Comparison of ENCODE assay signal across 8 cellular contexts in genomic region chr17:42577532-42578281, GRCh38. TPM values are rescaled to one million over a fixed set of nuclear protein-coding genes. Genes with fewer than 3 reads are reported as not detected.
DNase-seq lines count a peak whose midpoint lies in the region; ATAC-seq and TF ChIP-seq lines count a peak whose summit lies in the region.

Gene PSMC3IP (minus strand): TSS chr17:42577729. CDS start chr17:42577686, 43 bp downstream.

- intact Hi-C loops in mammary epithelial cell (cut with micrococcal nuclease), result loop anchor here (1.0 kb wide), 5 partner anchors 47 to 360 kb away; partner anchors contain the start of gene BECN1

- TF ChIP-seq CTCF in WERI-Rb-1 (IDR thresholded peaks at IDR 0.05; ENCODE audit: low read depth, low read length) (peak; percentile 50), mammary epithelial cell (conservative IDR thresholded peaks at IDR 0.05 in 1 of 2, IDR thresholded peaks at IDR 0.05 in 1 of 2; ENCODE audit: extremely low read depth in 1 of 2, insufficient read depth in 1 of 2, low read depth in 1 of 2, low read length in 2 of 2) (peak; percentile 9 to 54)

- ATAC-seq in GM18873 (IDR thresholded peaks at IDR 0.05; ENCODE audit: low FRiP score, unreplicated experiment) (peak; percentile 54), HG03139 (IDR thresholded peaks at IDR 0.05; ENCODE audit: unreplicated experiment) (peak; percentile 56)

- no peaks in the 10 kb centered on the region for H3K9me3 ChIP-seq in WERI-Rb-1 (ENCODE audit: severe bottlenecking)
- no peaks in the 10 kb centered on the region for H3K9me3 ChIP-seq in mammary epithelial cell (replicated peaks; ENCODE audit: insufficient read depth, low read length)
- no peaks in the 10 kb centered on the region for H3K9me3 ChIP-seq in iPS-20b (ENCODE audit: insufficient read depth, low read depth, low read length)

- dilution Hi-C loops in mammary epithelial cell (cut with HindIII; ENCODE audit: low sequenced_read_pairs), result no loop called here

- DNase-seq in AG08396 (ENCODE audit: low spot score), result peak; percentile 96
- DNase-seq in NCI-H2227 treated with DMSO at 0.1 percent for 48 hours (lab: John Stamatoyannopoulos, UW), result peak; percentile 94
- peak; percentile 99 for DNase-seq in WERI-Rb-1
- DNase-seq in mammary epithelial cell, result peak; percentile 94

- no peaks in the 10 kb centered on the region for H4K20me1 ChIP-seq in mammary epithelial cell (ENCODE audit: insufficient read depth, low read length)

- H3K4me3 ChIP-seq in WERI-Rb-1 (ENCODE audit: low read depth, low read length), result peak within 1 kb of the TSS; percentile 89
- peak within 1 kb of the TSS; percentile 67 to 78 (median 73) for H3K4me3 ChIP-seq in mammary epithelial cell (replicated peaks in 1 of 3; ENCODE audit: insufficient read depth in 1 of 3, low read depth in 2 of 3, low read length in 3 of 3)
- peak within 1 kb of the TSS; percentile 94 for H3K4me3 ChIP-seq in iPS-20b (ENCODE audit: low read length)
- peak within 1 kb of the TSS; percentile 43 to 71 (median 58) for H3K4me3 ChIP-seq in skin epidermis

- TSS peak; percentile 64 for BruUV-seq in mammary epithelial cell (replicated peaks; lab: Mats Ljungman, UMichigan)

- H3K9ac ChIP-seq in mammary epithelial cell (ENCODE audit: insufficient read depth, low read length) (peak within 1 kb of the TSS; percentile 81), iPS-20b (ENCODE audit: low read depth, low read length) (peak within 1 kb of the TSS; percentile 95)

- H3K27me3 ChIP-seq in WERI-Rb-1 (ENCODE audit: insufficient read depth, low read depth, severe bottlenecking) (no peaks in the 10 kb centered on the region), mammary epithelial cell (ENCODE audit: insufficient read depth, low read length) (no peaks in the 10 kb centered on the region), iPS-20b (ENCODE audit: insufficient read depth, low read length) (no peaks in the 10 kb centered on the region)

- CTCF ChIA-PET in mammary epithelial cell (lab: Charles Lee; ENCODE audit: low non-redundant PET), result interaction anchor here (0.5 to 1.3 kb wide), 7 partner anchors 14 to 266 kb away, joined by 3 to 18 read pairs (median 5); partner anchors contain the start of genes RETREG3, TUBG1 and TUBG2

- peaks cover 61% of the 10 kb centered on the region for H3K79me2 ChIP-seq in mammary epithelial cell (ENCODE audit: insufficient read depth, low read length)

- peak within 1 kb of the TSS; percentile 76 for H3K4me2 ChIP-seq in mammary epithelial cell (ENCODE audit: insufficient read depth, low read depth, low read length)

- H2AFZ ChIP-seq in mammary epithelial cell (ENCODE audit: low read depth, low read length), result peak within 1 kb of the TSS; percentile 75

- H3K27ac ChIP-seq in WERI-Rb-1, result peak within 1 kb of the TSS; percentile 87
- H3K27ac ChIP-seq in mammary epithelial cell (ENCODE audit: insufficient read depth, low read depth, low read length), result peak within 1 kb of the TSS; percentile 58
- peak within 1 kb of the TSS; percentile 45 for H3K27ac ChIP-seq in iPS-20b (ENCODE audit: low read length)
- peak within 1 kb of the TSS; percentile 48 to 93 (median 87) for H3K27ac ChIP-seq in skin epidermis

- 0% methylated on average over 12 of the region's 52 CpGs for WGBS in mammary epithelial cell (ENCODE audit: low coverage, missing lambda C conversion rate)

- in situ Hi-C loops in mammary epithelial cell (cut with MboI; ENCODE audit: low sequenced_read_pairs in 2 of 2), result loop anchor here in 1 of 2 donors (25.0 kb wide), 1 partner anchor 235 kb away; the partner anchor contains the start of gene BECN1

- peaks cover 16% of the 10 kb centered on the region for H3K4me1 ChIP-seq in mammary epithelial cell (ENCODE audit: insufficient read depth, low read length)
- H3K4me1 ChIP-seq in iPS-20b (ENCODE audit: insufficient read depth, low read length), result no peaks in the 10 kb centered on the region

- H3K36me3 ChIP-seq in WERI-Rb-1 (peaks cover 75% of the 10 kb centered on the region), mammary epithelial cell (ENCODE audit: insufficient read depth, low read length) (peaks cover 18% of the 10 kb centered on the region), iPS-20b (ENCODE audit: insufficient read depth, low read depth, low read length) (peaks cover 60% of the 10 kb centered on the region)

RNA-seq across cellular contexts. Expression of gene PSMC3IP, which starts in this region (rescaled TPM):
- total RNA-seq in mammary epithelial cell, result 10 to 100 TPM in 1 of 2 donors, 1 to 10 TPM in 1; 2.2 to 25.2 TPM
- 14.4 TPM for polyA plus RNA-seq in mammary epithelial cell
- polyA minus RNA-seq in mammary epithelial cell, result 8.2 TPM

Comparison
In these comparisons a context has a peak if more than half of its experiments do, and no peak if none do; other contexts are left out.
1. Peak in every context shown above with its lines: DNase-seq, ATAC-seq, H3K4me3 ChIP-seq and H3K27ac ChIP-seq.